In the genomic region with DNA sequence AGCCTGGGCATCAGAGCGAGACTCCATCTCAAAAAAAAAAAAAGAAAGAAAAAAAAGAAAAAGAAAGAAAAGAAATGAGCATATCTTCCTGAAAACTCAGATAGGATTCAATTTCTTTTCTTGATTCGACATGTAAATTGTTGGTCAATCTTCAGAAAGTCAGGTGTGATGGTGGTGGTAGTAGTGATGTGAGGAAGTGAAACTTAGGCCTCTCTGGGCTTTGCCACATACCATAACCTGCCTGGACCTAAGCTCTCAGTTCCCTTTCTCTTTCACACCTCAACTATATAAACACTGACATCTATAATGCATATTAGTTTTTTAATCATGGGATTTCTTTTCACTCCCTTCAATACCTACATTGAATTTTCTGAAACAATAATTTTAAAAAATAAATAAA, we compare ENCODE assay signal across 12 cellular contexts.
DNase-seq lines count a peak whose midpoint lies in the region; ATAC-seq and TF ChIP-seq lines count a peak whose summit lies in the region.
"Had no signal": no experiment of that assay in that cellular context is flagged by ENCODE, and none has a peak within 500 bp of the region (broad histone marks: within the 10 kb centered on the region; RNA-seq: fewer than 3 reads in every experiment).

No MANE protein-coding gene starts in this region.

- no peaks in the 10 kb centered on the region for H3K27me3 ChIP-seq in WERI-Rb-1 (ENCODE audit: insufficient read depth, low read depth, severe bottlenecking)

- no peak overlapping the region for H3K4me3 Mint-ChIP-seq in stimulated activated naive CD8-positive, alpha-beta T cell treated with anti-CD3 and anti-CD28 coated beads, Interleukin-15, amount 100 ng/mL, for 72 hours
- H3K4me3 Mint-ChIP-seq: activated naive CD4-positive, alpha-beta T cell treated with anti-CD3 and anti-CD28 coated beads for 36 hours; CD8-positive, alpha-beta T cell had no signal

- DNase-seq in NOMO-1 treated with dmso at 0.1 percent for 144 hours (lab: John Stamatoyannopoulos, UW; ENCODE audit: unreplicated experiment) (peak; percentile 10), dermis blood vessel endothelial cell (no peak), NCI-H1048 (lab: John Stamatoyannopoulos, UW) (no peak), WERI-Rb-1 (no peak)
- no peak for DNase-seq in stimulated activated naive CD8-positive, alpha-beta T cell treated with anti-CD3 and anti-CD28 coated beads, Interleukin-15, amount 100 ng/mL, for 72 hours
- DNase-seq: activated CD4-positive, alpha-beta T cell treated with anti-CD3 and anti-CD28 coated beads for 48 hours; activated naive CD4-positive, alpha-beta T cell treated with anti-CD3 and anti-CD28 coated beads for 36 hours; CD8-positive, alpha-beta T cell; trophoblast cell had no signal

- no peaks in the 10 kb centered on the region for H3K9me3 Mint-ChIP-seq in stimulated activated naive CD8-positive, alpha-beta T cell treated with anti-CD3 and anti-CD28 coated beads, Interleukin-15, amount 100 ng/mL, for 72 hours
- H3K9me3 Mint-ChIP-seq: activated naive CD4-positive, alpha-beta T cell treated with anti-CD3 and anti-CD28 coated beads for 36 hours; CD8-positive, alpha-beta T cell had no signal

- H3K4me3 ChIP-seq in WERI-Rb-1 (ENCODE audit: low read depth, low read length), result no peak overlapping the region

- H3K4me1 Mint-ChIP-seq in stimulated activated naive CD8-positive, alpha-beta T cell treated with anti-CD3 and anti-CD28 coated beads, Interleukin-15, amount 100 ng/mL, for 72 hours, result no peaks in the 10 kb centered on the region

- no peak overlapping the region for H3K27ac Mint-ChIP-seq in stimulated activated naive CD8-positive, alpha-beta T cell treated with anti-CD3 and anti-CD28 coated beads, Interleukin-15, amount 100 ng/mL, for 72 hours
- H3K27ac Mint-ChIP-seq: activated naive CD4-positive, alpha-beta T cell treated with anti-CD3 and anti-CD28 coated beads for 36 hours; CD8-positive, alpha-beta T cell had no signal

- no peaks in the 10 kb centered on the region for H3K36me3 ChIP-seq in WERI-Rb-1

- H3K27ac ChIP-seq in WERI-Rb-1, result no peak overlapping the region

- no peaks in the 10 kb centered on the region for H3K9me3 ChIP-seq in WERI-Rb-1 (ENCODE audit: severe bottlenecking)

- H3K27me3 Mint-ChIP-seq in stimulated activated naive CD8-positive, alpha-beta T cell treated with anti-CD3 and anti-CD28 coated beads, Interleukin-15, amount 100 ng/mL, for 72 hours, result no peaks in the 10 kb centered on the region

- TF ChIP-seq CTCF in WERI-Rb-1 (IDR thresholded peaks at IDR 0.05; ENCODE audit: low read depth, low read length), result no peak

- ATAC-seq in GM18861 (IDR thresholded peaks at IDR 0.05; ENCODE audit: unreplicated experiment) (peak; percentile 98), GM21515 (IDR thresholded peaks at IDR 0.05; ENCODE audit: unreplicated experiment) (peak; percentile 99), HG03064 (IDR thresholded peaks at IDR 0.05; ENCODE audit: low read depth, unreplicated experiment) (peak; percentile 98)
- no peak for ATAC-seq in stimulated activated naive CD8-positive, alpha-beta T cell treated with anti-CD3 and anti-CD28 coated beads, Interleukin-15, amount 100 ng/mL, for 72 hours
- ATAC-seq: CD8-positive, alpha-beta T cell had no signal
